11 cellular contexts compared by ENCODE assay signal in genomic region chr13:73465629-73465974, GRCh38.
DNase-seq lines count a peak whose midpoint lies in the region; ATAC-seq and TF ChIP-seq lines count a peak whose summit lies in the region.
"Had no signal": no experiment of that assay in that cellular context is flagged by ENCODE, and none has a peak within 500 bp of the region (broad histone marks: within the 10 kb centered on the region; RNA-seq: fewer than 3 reads in every experiment).

No MANE protein-coding gene starts in this region.

- ATAC-seq in body of pancreas, result no peak

- peak in 4 of 5 experiments; percentile 11 to 61 (median 29) for TF ChIP-seq CTCF in transverse colon (IDR thresholded peaks at IDR 0.05)
- TF ChIP-seq CTCF in body of pancreas (IDR thresholded peaks at IDR 0.05), result no peak
- TF ChIP-seq CTCF in GM13976 (IDR thresholded peaks at IDR 0.05; ENCODE audit: borderline replicate concordance, control extremely low read depth, extremely low read depth, insufficient read depth, missing control alignments), result no peak

- H3K27me3 ChIP-seq in adipocyte (replicated peaks; ENCODE audit: control insufficient read depth, insufficient read depth, low read length) (no peaks in the 10 kb centered on the region), transverse colon (no peaks in the 10 kb centered on the region), body of pancreas (no peaks in the 10 kb centered on the region)

- H3K4me3 ChIP-seq in adipocyte (ENCODE audit: low read length) (no peak overlapping the region), transverse colon (no peak overlapping the region), body of pancreas (no peak overlapping the region)

- TF ChIP-seq EP300 in transverse colon (IDR thresholded peaks at IDR 0.05; ENCODE audit: low read depth), result no peak

- peak; percentile 98 for DNase-seq in HT-29 (ENCODE audit: low spot score)
- DNase-seq in adipocyte (ENCODE audit: low read depth), result peak; percentile 57
- DNase-seq in iris pigment epithelial cell (ENCODE audit: low read depth), result peak; percentile 25
- peak; percentile 14 for DNase-seq in transverse colon
- DNase-seq in body of pancreas, result no peak
- DNase-seq in GM13976 (ENCODE audit: low spot score), result no peak
- DNase-seq in NCI-H1092 treated with DMSO at 0.1 percent for 48 hours (lab: John Stamatoyannopoulos, UW), result no peak
- DNase-seq: activated CD4-positive, CD25-positive, alpha-beta regulatory T cell treated with anti-CD3 and anti-CD28 coated beads, Interleukin-2, amount 50 U/mL, for 72 hours; DMS 273 treated with DMSO at 0.1 percent for 48 hours; NCI-H524; stimulated activated CD4-positive, alpha-beta T cell treated with anti-CD3 and anti-CD28 coated beads, Interleukin-4, amount 100 ng/mL, for 1 hour had no signal

- peak overlapping the region; percentile 72 to 84 (median 82) for H3K27ac ChIP-seq in transverse colon
- no peak overlapping the region for H3K27ac ChIP-seq in body of pancreas

- TF ChIP-seq POLR2A in transverse colon (IDR thresholded peaks at IDR 0.05), result no peak
- no peak for TF ChIP-seq POLR2A in body of pancreas (IDR thresholded peaks at IDR 0.05)

- no peak overlapping the region for H3K9ac ChIP-seq in adipocyte (ENCODE audit: low read length)

- intact Hi-C loops in transverse colon (cut with DNase I; ENCODE audit: low total_unique reads), result no loop called here
- intact Hi-C loops in body of pancreas (cut with DNase I), result no loop called here

- no peaks in the 10 kb centered on the region for H3K9me3 ChIP-seq in adipocyte (ENCODE audit: control insufficient read depth, low read length)
- no peaks in the 10 kb centered on the region for H3K9me3 ChIP-seq in transverse colon
- no peaks in the 10 kb centered on the region for H3K9me3 ChIP-seq in body of pancreas

- H3K4me1 ChIP-seq in adipocyte (ENCODE audit: control insufficient read depth, insufficient read depth, low read length) (no peaks in the 10 kb centered on the region), transverse colon (peaks cover 0 to 21% (median 11%) of the 10 kb centered on the region in 4 donors), body of pancreas (no peaks in the 10 kb centered on the region)

- 20 to 35% methylated on average over 3 of the region's 3 CpGs for WGBS in transverse colon (ENCODE audit: low coverage in 1 of 2), 2 donors
- 22 to 31% methylated on average over 3 of the region's 3 CpGs for WGBS in body of pancreas, 2 donors

- in situ Hi-C loops in transverse colon (cut with MboI; ENCODE audit: low pct_ligation_motif_present in 1 of 4, low pct_unique_long_range_greater_than_20kb in 1 of 4, low sequenced_read_pairs in 3 of 4) (loop anchor here in 1 of 4 donors (25.0 kb wide), 1 partner anchor 403 kb away; the partner anchor contains the start of gene KLF5), GM13976 (cut with MboI; ENCODE audit: low sequenced_read_pairs, unreplicated experiment) (no loop called here)

- H3K36me3 ChIP-seq in adipocyte (ENCODE audit: control insufficient read depth, insufficient read depth, low read length, severe bottlenecking) (no peaks in the 10 kb centered on the region), transverse colon (no peaks in the 10 kb centered on the region), body of pancreas (replicated peaks in 1 of 2; ENCODE audit: insufficient read depth in 1 of 2, low read depth in 2 of 2) (no peaks in the 10 kb centered on the region)

Comparison
In these comparisons a context has a peak if more than half of its experiments do, and no peak if none do; other contexts are left out.
1. DNase-seq: peak in HT-29 (single experiment), adipocyte (single experiment), iris pigment epithelial cell (single experiment) and transverse colon (single experiment); none in body of pancreas (0 of 4), GM13976 (single experiment) and NCI-H1092 treated with DMSO at 0.1 percent for 48 hours (single experiment).
2. H3K27ac ChIP-seq: peak in transverse colon (4 of 4); none in body of pancreas (0 of 4).
3. CTCF ChIP-seq: peak in transverse colon (4 of 5); none in body of pancreas (0 of 7) and GM13976 (single experiment).